ENCODE assay signal across 8 cellular contexts in the genomic region with DNA sequence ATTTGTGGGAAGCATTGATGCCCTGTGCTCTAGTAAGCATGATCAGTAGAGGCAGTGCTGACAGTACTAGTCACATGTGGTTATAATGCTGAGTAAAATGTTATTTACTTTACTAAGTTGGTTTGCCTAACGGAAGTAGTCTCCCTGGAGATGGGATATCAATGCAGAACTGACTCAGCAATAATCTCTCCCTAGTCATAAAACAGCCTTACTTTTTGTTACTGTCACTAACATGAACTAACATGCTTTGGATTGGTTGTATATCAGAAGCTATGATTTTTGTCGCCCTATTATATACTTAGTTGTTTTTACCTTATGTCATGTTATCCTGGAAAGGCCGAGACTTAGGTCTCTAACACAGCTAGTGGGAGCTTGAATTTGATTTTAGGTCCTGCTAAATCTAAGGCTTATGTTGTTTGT. TPM values are rescaled to one million over a fixed set of nuclear protein-coding genes. Genes with fewer than 3 reads are reported as not detected.
DNase-seq lines count a peak whose midpoint lies in the region; ATAC-seq and TF ChIP-seq lines count a peak whose summit lies in the region.
"Had no signal": no experiment of that assay in that cellular context is flagged by ENCODE, and none has a peak within 500 bp of the region (broad histone marks: within the 10 kb centered on the region; RNA-seq: fewer than 3 reads in every experiment).

No MANE protein-coding gene starts in this region.

- peaks cover 5% of the 10 kb centered on the region for H3K79me1 ChIP-seq in H9 (ENCODE audit: insufficient read depth, low read depth, low read length, poor library complexity, severe bottlenecking)

- no peak overlapping the region for H3K4ac ChIP-seq in H9 (ENCODE audit: low read depth, low read length)

- DNase-seq in HCEC 1CT (peak; percentile 85), SJSA1 (ENCODE audit: low read depth in 1 of 2, low spot score in 2 of 2) (peak in 1 of 2 experiments; percentile 39), fibroblast of the conjunctiva (ENCODE audit: low read depth) (peak; percentile 46), testis (no peak), H9 (no peak)
- no peak for DNase-seq in stimulated activated effector memory CD8-positive, alpha-beta T cell treated with anti-CD3 and anti-CD28 coated beads, Interleukin-12 subunit alpha, Interleukin-12 subunit beta, amount 100 ng/mL, for 72 hours (ENCODE audit: low spot score in 2 of 2)
- DNase-seq: psoas muscle had no signal

- no peaks in the 10 kb centered on the region for H3K23me2 ChIP-seq in H9 (ENCODE audit: insufficient read length, low read depth, low read length, poor library complexity, severe bottlenecking)

- no peaks in the 10 kb centered on the region for H3K36me3 Mint-ChIP-seq in stimulated activated effector memory CD8-positive, alpha-beta T cell treated with anti-CD3 and anti-CD28 coated beads, Interleukin-12 subunit alpha, Interleukin-12 subunit beta, amount 100 ng/mL, for 72 hours
- H3K36me3 Mint-ChIP-seq in H9 (ENCODE audit: insufficient read depth in 1 of 3, low read depth in 3 of 3), result peaks cover 0 to 5% (median 2%) of the 10 kb centered on the region in 3 experiments; a peak in 3 of 7 replicates

- H3K18ac ChIP-seq in H9 (ENCODE audit: insufficient read length, low read depth, low read length), result no peak overlapping the region

- H2BK120ac ChIP-seq in H9 (ENCODE audit: low read depth, low read length, poor library complexity, severe bottlenecking), result no peak overlapping the region

- H4K5ac ChIP-seq in H9 (ENCODE audit: insufficient read length, low read depth, low read length), result no peak overlapping the region

- H3K9ac ChIP-seq in H9 (ENCODE audit: extremely low read depth, insufficient read length, low read length), result no peak overlapping the region

- no peak for TF ChIP-seq POLR2A in testis (IDR thresholded peaks at IDR 0.05)

- 71 to 72% methylated on average over 3 of the region's 3 CpGs for WGBS in testis, 2 donors
- no CpG with 5 or more reads among the region's 3 CpGs for WGBS in H9 (ENCODE audit: extremely low coverage, insufficient read length, low lambda C conversion rate)

- H4K8ac ChIP-seq in H9 (replicated peaks; ENCODE audit: insufficient read length, low read depth, low read length), result no peak overlapping the region

- peaks cover 8% of the 10 kb centered on the region; the same call in 1 of the 2 replicates for H3K79me2 ChIP-seq in H9 (ENCODE audit: insufficient read depth, low read length)

- H3K4me1 ChIP-seq in SJSA1 (replicated peaks) (peaks cover 38% of the 10 kb centered on the region), testis (peaks cover 17% of the 10 kb centered on the region), H9 (ENCODE audit: insufficient read depth, low read length) (peaks cover 2% of the 10 kb centered on the region; the same call in 1 of the 2 replicates)

- H3K23ac ChIP-seq in H9 (ENCODE audit: insufficient read length, low read depth, low read length), result no peak overlapping the region

- no peak overlapping the region for H3K56ac ChIP-seq in H9 (ENCODE audit: insufficient read length, low read depth, low read length)

- no peak overlapping the region for H2BK12ac ChIP-seq in H9 (ENCODE audit: insufficient read length, low read depth, low read length)

- no peak overlapping the region for H3K27ac Mint-ChIP-seq in stimulated activated effector memory CD8-positive, alpha-beta T cell treated with anti-CD3 and anti-CD28 coated beads, Interleukin-12 subunit alpha, Interleukin-12 subunit beta, amount 100 ng/mL, for 72 hours
- no peak overlapping the region for H3K27ac Mint-ChIP-seq in H9

- no peak overlapping the region for H3T11ph ChIP-seq in H9 (ENCODE audit: low read length)

- H3K27me3 Mint-ChIP-seq in H9 (ENCODE audit: low read depth), result no peaks in the 10 kb centered on the region

- no peak overlapping the region for H2BK15ac ChIP-seq in H9 (ENCODE audit: low read depth, low read length)

- H3K36me3 ChIP-seq in SJSA1 (peaks cover 3% of the 10 kb centered on the region; the same call in 1 of the 2 replicates), testis (ENCODE audit: low read depth, missing control alignments) (no peaks in the 10 kb centered on the region)

- no peaks in the 10 kb centered on the region for H3K9me3 ChIP-seq in SJSA1 (replicated peaks)
- H3K9me3 ChIP-seq in testis, result no peaks in the 10 kb centered on the region
- no peaks in the 10 kb centered on the region for H3K9me3 ChIP-seq in H9 (ENCODE audit: control insufficient read depth, low read depth, low read length)
- H3K9me3 ChIP-seq: psoas muscle had no signal

- no peaks in the 10 kb centered on the region for H3K9me3 Mint-ChIP-seq in stimulated activated effector memory CD8-positive, alpha-beta T cell treated with anti-CD3 and anti-CD28 coated beads, Interleukin-12 subunit alpha, Interleukin-12 subunit beta, amount 100 ng/mL, for 72 hours
- peaks cover 0 to 2% of the 10 kb centered on the region in 2 experiments; a peak in 1 of 5 replicates for H3K9me3 Mint-ChIP-seq in H9

- H3K27ac ChIP-seq in SJSA1 (peak overlapping the region; percentile 37), testis (no peak overlapping the region), H9 (ENCODE audit: insufficient read length, low read depth, low read length) (no peak overlapping the region)
- H3K27ac ChIP-seq: psoas muscle had no signal

- H2AK5ac ChIP-seq in H9 (ENCODE audit: insufficient read length, low read length), result no peak overlapping the region

- H3K4me3 Mint-ChIP-seq in stimulated activated effector memory CD8-positive, alpha-beta T cell treated with anti-CD3 and anti-CD28 coated beads, Interleukin-12 subunit alpha, Interleukin-12 subunit beta, amount 100 ng/mL, for 72 hours, result no peak overlapping the region
- no peak overlapping the region for H3K4me3 Mint-ChIP-seq in H9

- intact Hi-C loops in testis (cut with DNase I; ENCODE audit: low total_unique reads), result no loop called here

- peaks cover 28% of the 10 kb centered on the region for H3K4me1 Mint-ChIP-seq in stimulated activated effector memory CD8-positive, alpha-beta T cell treated with anti-CD3 and anti-CD28 coated beads, Interleukin-12 subunit alpha, Interleukin-12 subunit beta, amount 100 ng/mL, for 72 hours
- H3K4me1 Mint-ChIP-seq in H9, result peaks cover 27 to 44% of the 10 kb centered on the region in 2 experiments

- ATAC-seq in stimulated activated effector memory CD8-positive, alpha-beta T cell treated with anti-CD3 and anti-CD28 coated beads, Interleukin-12 subunit alpha, Interleukin-12 subunit beta, amount 100 ng/mL, for 72 hours, result peak; percentile 67
- ATAC-seq in GM21619 (IDR thresholded peaks at IDR 0.05; ENCODE audit: unreplicated experiment), result no peak

- TF ChIP-seq CTCF in testis (IDR thresholded peaks at IDR 0.05) (no peak), H9 (conservative IDR thresholded peaks at IDR 0.05) (no peak)

- H3K4me3 ChIP-seq in SJSA1, result no peak overlapping the region
- no peak overlapping the region for H3K4me3 ChIP-seq in testis
- H3K4me3 ChIP-seq: psoas muscle had no signal

- no peak overlapping the region for H4K91ac ChIP-seq in H9 (ENCODE audit: insufficient read length, low read depth, low read length)

- H4K20me1 ChIP-seq in H9 (ENCODE audit: control insufficient read depth, insufficient read depth, insufficient read length), result no peaks in the 10 kb centered on the region

- no peak overlapping the region for H3K4me2 ChIP-seq in H9 (ENCODE audit: insufficient read depth, insufficient read length, low read length)

- no peak overlapping the region for H2BK20ac ChIP-seq in H9 (ENCODE audit: low read depth, low read length, poor library complexity, severe bottlenecking)

- no peak overlapping the region for H2AFZ ChIP-seq in H9 (ENCODE audit: low read length)

- H3K14ac ChIP-seq in H9 (ENCODE audit: insufficient read depth, low read length), result no peak overlapping the region

- no peaks in the 10 kb centered on the region for H3K27me3 ChIP-seq in SJSA1 (replicated peaks)
- no peaks in the 10 kb centered on the region for H3K27me3 ChIP-seq in testis
- no peaks in the 10 kb centered on the region for H3K27me3 ChIP-seq in H9 (ENCODE audit: insufficient read depth, low read length)

- no peak overlapping the region for H2BK5ac ChIP-seq in H9 (ENCODE audit: insufficient read length, low read length)

RNA-seq across cellular contexts. Expression of gene SOCS5, which starts 50.0 kb away (rescaled TPM):
- 31.6 and 33.6 TPM in 2 replicates for total RNA-seq in SJSA1 (2014; rRNA removed; shearing (Covaris generic))
- 10 to 100 TPM; 29.5 to 32.0 TPM for total RNA-seq in testis
- polyA plus RNA-seq in testis (ENCODE audit: insufficient read depth, low read depth, low replicate concordance), result 19.4 TPM
- total RNA-seq in H9 (2021), result 14.0 and 15.1 TPM in 2 replicates

Comparison
In these comparisons a context has a peak if more than half of its experiments do, and no peak if none do; other contexts are left out.
1. DNase-seq: peak in HCEC 1CT (single experiment) and fibroblast of the conjunctiva (single experiment); none in stimulated activated effector memory CD8-positive, alpha-beta T cell treated with anti-CD3 and anti-CD28 coated beads, Interleukin-12 subunit alpha, Interleukin-12 subunit beta, amount 100 ng/mL, for 72 hours (0 of 2), testis (single experiment) and H9 (single experiment).